ENCODE assay signal across 21 cellular contexts in genomic region chr19:3543150-3544053, GRCh38. TPM values are rescaled to one million over a fixed set of nuclear protein-coding genes. Genes with fewer than 3 reads are reported as not detected.
A peak's percentile ranks its signal among the peaks of the same experiment; 100 is the strongest.
DNase-seq lines count a peak whose midpoint lies in the region; ATAC-seq and TF ChIP-seq lines count a peak whose summit lies in the region.
"Had no signal": no experiment of that assay in that cellular context is flagged by ENCODE, and none has a peak within 500 bp of the region (broad histone marks: within the 10 kb centered on the region; RNA-seq: fewer than 3 reads in every experiment).

No MANE protein-coding gene starts in this region.

- H3K27me3 ChIP-seq in CD4-positive, alpha-beta T cell (ENCODE audit: control insufficient read depth, insufficient read depth, low read length), result no peaks in the 10 kb centered on the region

- H3K9me3 ChIP-seq in CD4-positive, alpha-beta T cell (ENCODE audit: control insufficient read depth, low read length), result no peaks in the 10 kb centered on the region

- H3K27ac Mint-ChIP-seq in CD4-positive, alpha-beta T cell, result no peak overlapping the region
- H3K27ac Mint-ChIP-seq: GM23338 had no signal

- CTCF ChIA-PET in RWPE1 (lab: Yijun Ruan, JAX), result no interaction called here
- CTCF ChIA-PET in CD4-positive, alpha-beta T cell (lab: Charles Lee), result no interaction called here

- H3K36me3 Mint-ChIP-seq in CD4-positive, alpha-beta T cell (ENCODE audit: low read depth), result peaks cover 26% of the 10 kb centered on the region

- H3K27me3 Mint-ChIP-seq in CD4-positive, alpha-beta T cell, result no peaks in the 10 kb centered on the region

- no peak for TF ChIP-seq CTCF in RWPE1 (conservative IDR thresholded peaks at IDR 0.05; ENCODE audit: low read depth)
- TF ChIP-seq CTCF in coronary artery (IDR thresholded peaks at IDR 0.05), result no peak
- TF ChIP-seq CTCF in CD4-positive, alpha-beta T cell (IDR thresholded peaks at IDR 0.05), result no peak

- no peak for ATAC-seq in GM18858 (IDR thresholded peaks at IDR 0.05; ENCODE audit: unreplicated experiment)
- ATAC-seq in CD4-positive, alpha-beta T cell (ENCODE audit: poor library complexity), result no peak
- ATAC-seq: GM23338, sciatic nerve had no signal

- no peak overlapping the region for H3K4me3 Mint-ChIP-seq in CD4-positive, alpha-beta T cell
- H3K4me3 Mint-ChIP-seq: GM23338, neural crest cell had no signal

- intact Hi-C loops in CD4-positive, alpha-beta T cell (cut with DNase I, micrococcal nuclease), result loop anchor here (2.0 kb wide), 2 partner anchors 75 to 163 kb away; no protein-coding TSS in a partner anchor

- no peaks in the 10 kb centered on the region for H3K9me3 Mint-ChIP-seq in CD4-positive, alpha-beta T cell
- H3K9me3 Mint-ChIP-seq: neural crest cell had no signal

- no peak overlapping the region for H3K4me3 ChIP-seq in coronary artery
- H3K4me3 ChIP-seq: GM23338 had no signal

- POLR2A ChIA-PET in RWPE1 (lab: Yijun Ruan, JAX; ENCODE audit: low non-redundant PET), result no interaction called here
- POLR2A ChIA-PET in CD4-positive, alpha-beta T cell (lab: Charles Lee), result interaction anchor here (2.7 kb wide), 1 partner anchor 11 kb away, joined by 19 read pairs; no protein-coding TSS in a partner anchor

- peaks cover 11% of the 10 kb centered on the region for H3K4me1 Mint-ChIP-seq in CD4-positive, alpha-beta T cell (ENCODE audit: low read depth)
- H3K4me1 Mint-ChIP-seq: neural crest cell had no signal

- DNase-seq in RWPE1 (ENCODE audit: low spot score), result no peak
- DNase-seq in coronary artery (ENCODE audit: low spot score), result no peak
- peak; percentile 53 for DNase-seq in mucosa of gallbladder (ENCODE audit: low spot score)
- DNase-seq in substantia nigra (lab: John Stamatoyannopoulos, UW), result peak in 47 of 49 donors; percentile 15 to 92 (median 58)
- no peak for DNase-seq in CD4-positive, alpha-beta T cell
- DNase-seq in SW 1271 (lab: John Stamatoyannopoulos, UW), result no peak
- DNase-seq in NK-92 treated with Interleukin-12 subunit alpha and Interleukin-12 subunit beta, amount 100 ng/mL, for 24 hours (lab: John Stamatoyannopoulos, UW), result no peak
- DNase-seq: activated CD4-positive, alpha-beta T cell treated with anti-CD3 and anti-CD28 coated beads, Interleukin-2, amount 50 U/mL, for 1 hour; activated T-cell treated with anti-CD3 and anti-CD28 coated beads for 4 hours; AML-193; EL; NCI-H1694 treated with DMSO at 0.1 percent for 48 hours; RPMI8226; stimulated activated naive CD4-positive, alpha-beta T cell had no signal

- peak overlapping the region; percentile 64 for H3K27ac ChIP-seq in RWPE1
- peak overlapping the region; percentile 36 to 60 for H3K27ac ChIP-seq in coronary artery
- peak overlapping the region; percentile 94 for H3K27ac ChIP-seq in substantia nigra (ENCODE audit: low read depth, low read length, poor library complexity, severe bottlenecking)
- H3K27ac ChIP-seq in CD4-positive, alpha-beta T cell (ENCODE audit: low read depth, low read length), result no peak overlapping the region

RNA-seq across cellular contexts. Expression of gene TEKTIP1, which starts 4.4 kb away (rescaled TPM):
- total RNA-seq in mucosa of gallbladder, result 10.3 TPM
- total RNA-seq in CD4-positive, alpha-beta T cell, result 1 to 10 TPM; 5.7 to 6.0 TPM
- total RNA-seq: fibroblast of villous mesenchyme, GM23338, NCI-H460, urinary bladder had no signal

RNA-seq across cellular contexts. Expression of gene MFSD12, which starts 14.0 kb away (rescaled TPM):
- total RNA-seq in mucosa of gallbladder, result 64.1 TPM
- total RNA-seq in CD4-positive, alpha-beta T cell, result 10 to 100 TPM; 62.5 to 65.0 TPM

RNA-seq across cellular contexts. Expression of gene HMG20B, which starts 29.3 kb away (rescaled TPM):
- total RNA-seq in mucosa of gallbladder, result 100 TPM
- 10 to 100 TPM; 34.3 to 36.6 TPM for total RNA-seq in CD4-positive, alpha-beta T cell

RNA-seq across cellular contexts. Expression of gene FZR1, which starts 37.3 kb away (rescaled TPM):
- 84.7 TPM for total RNA-seq in mucosa of gallbladder
- 100 to 1,000 TPM; 109 to 116 TPM for total RNA-seq in CD4-positive, alpha-beta T cell

RNA-seq across cellular contexts. Expression of gene GIPC3, which starts 41.9 kb away (rescaled TPM):
- total RNA-seq in mucosa of gallbladder, result 1.3 TPM
- total RNA-seq in CD4-positive, alpha-beta T cell, result 1 to 10 TPM; 1.1 TPM

Comparison
In these comparisons a context has a peak if more than half of its experiments do, and no peak if none do; other contexts are left out.
1. DNase-seq: peak in mucosa of gallbladder (single experiment) and substantia nigra (47 of 49); none in RWPE1 (single experiment), coronary artery (single experiment), CD4-positive, alpha-beta T cell (0 of 10), SW 1271 (0 of 2) and NK-92 treated with Interleukin-12 subunit alpha and Interleukin-12 subunit beta, amount 100 ng/mL, for 24 hours (single experiment).